17 cellular contexts compared by ENCODE assay signal in the genomic region with DNA sequence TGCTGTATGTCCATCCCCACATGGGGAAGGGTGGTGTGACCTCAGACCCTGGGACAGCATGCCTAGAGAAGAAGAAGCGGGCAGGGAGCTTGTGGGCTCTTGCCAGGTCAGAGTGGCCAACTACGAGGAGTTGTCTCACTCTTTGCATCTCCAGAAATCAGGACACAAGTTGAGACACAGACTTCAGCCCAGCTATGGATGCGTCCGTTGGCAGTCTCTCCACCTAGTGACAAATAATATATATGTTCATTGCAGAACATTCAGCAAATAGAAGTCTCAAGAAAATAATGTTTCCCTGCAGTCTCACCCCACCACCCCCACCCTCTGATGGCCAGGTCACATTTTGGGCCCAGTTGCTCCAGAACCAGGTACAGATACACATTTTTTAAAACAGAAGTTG.
"Had no signal": no experiment of that assay in that cellular context is flagged by ENCODE, and none has a peak within 500 bp of the region (broad histone marks: within the 10 kb centered on the region; RNA-seq: fewer than 3 reads in every experiment).

No MANE protein-coding gene starts in this region.

- H3K36me3 ChIP-seq: breast epithelium, heart left ventricle, prostate gland, sigmoid colon, upper lobe of right lung had no signal

- H3K27ac ChIP-seq: breast epithelium, esophagus squamous epithelium, left lung, prostate gland, sigmoid colon, upper lobe of right lung had no signal

- H3K36me3 Mint-ChIP-seq: activated naive CD4-positive, alpha-beta T cell treated with anti-CD3 and anti-CD28 coated beads, Interleukin-2, amount 50 U/mL, for 72 hours had no signal

- DNase-seq: activated CD4-positive, alpha-beta T cell treated with anti-CD3 and anti-CD28 coated beads, Interleukin-2, amount 50 U/mL, for 4 hours; activated effector memory CD4-positive, alpha-beta T cell treated with Interleukin-2 at 50 U/mL for 16 hours; activated T-cell treated with anti-CD3 and anti-CD28 coated beads, Interleukin-2, amount 50 U/mL, for 1 hour; anterior cingulate cortex; esophagus squamous epithelium; foreskin fibroblast; left lung; nucleus accumbens; sigmoid colon; stimulated activated CD4-positive, alpha-beta T cell treated with anti-CD3 and anti-CD28 coated beads, Interleukin-2, amount 100 ng/mL, for 24 hours; stimulated activated naive CD4-positive, alpha-beta T cell treated with Interleukin-2 at 50 U/mL for 16 hours; upper lobe of right lung had no signal

- H3K27me3 ChIP-seq: breast epithelium, esophagus squamous epithelium, heart left ventricle, left lung, sigmoid colon, upper lobe of right lung had no signal

- ATAC-seq: activated CD4-positive, CD25-positive, alpha-beta regulatory T cell treated with anti-CD3 and anti-CD28 coated beads, Interleukin-2, amount 50 U/mL, for 24 hours; activated naive CD4-positive, alpha-beta T cell treated with anti-CD3 and anti-CD28 coated beads, Interleukin-2, amount 50 U/mL, for 72 hours; left lung; upper lobe of right lung had no signal

- H3K9me3 Mint-ChIP-seq: activated naive CD4-positive, alpha-beta T cell treated with anti-CD3 and anti-CD28 coated beads, Interleukin-2, amount 50 U/mL, for 72 hours had no signal

- H3K4me1 ChIP-seq: breast epithelium, prostate gland had no signal

- H3K9me3 ChIP-seq: breast epithelium, esophagus squamous epithelium, heart left ventricle, left lung, prostate gland, sigmoid colon, upper lobe of right lung had no signal

- H3K4me3 ChIP-seq: breast epithelium, esophagus squamous epithelium, heart left ventricle, left lung, prostate gland, sigmoid colon, upper lobe of right lung had no signal
